ENCODE assay signal across 21 cellular contexts in the genomic region with DNA sequence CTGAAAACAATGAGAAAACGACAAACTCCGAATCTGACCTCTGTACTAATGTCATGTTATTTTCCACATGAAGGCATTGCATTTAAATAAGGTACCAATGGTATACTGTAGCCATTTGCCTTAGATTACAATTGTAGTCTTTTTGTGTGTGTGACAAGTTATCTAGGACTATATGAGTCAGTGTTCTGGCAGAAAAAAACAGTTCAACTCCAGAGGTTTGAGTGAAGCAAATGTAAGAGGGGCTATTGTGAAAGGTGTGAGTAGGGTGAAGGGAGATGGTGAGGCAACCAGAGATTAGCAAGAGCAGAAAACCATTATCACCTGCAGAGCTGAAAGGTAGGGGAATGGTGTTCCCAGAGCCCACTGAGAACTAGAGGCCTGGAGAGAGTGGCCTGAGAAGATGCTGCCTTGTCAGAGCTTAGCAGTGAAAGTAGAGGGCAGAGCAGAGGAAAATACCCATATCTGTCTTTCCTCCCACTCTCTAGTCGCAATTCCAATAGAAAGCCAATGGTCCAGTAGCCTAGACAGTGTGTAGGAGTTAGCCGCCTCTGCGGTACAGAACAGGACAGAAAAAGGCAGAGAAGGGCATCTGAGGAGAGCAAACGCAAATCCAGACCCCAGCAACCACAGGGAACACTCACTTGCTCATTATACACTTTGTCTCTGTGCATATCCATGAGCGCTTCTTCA.
DNase-seq lines count a peak whose midpoint lies in the region; ATAC-seq and TF ChIP-seq lines count a peak whose summit lies in the region.
"Had no signal": no experiment of that assay in that cellular context is flagged by ENCODE, and none has a peak within 500 bp of the region (broad histone marks: within the 10 kb centered on the region; RNA-seq: fewer than 3 reads in every experiment).

No MANE protein-coding gene starts in this region.

- no peaks in the 10 kb centered on the region for H4K20me1 ChIP-seq in smooth muscle cell (ENCODE audit: low read depth)

- intact Hi-C loops in activated CD4-positive, alpha-beta T cell treated with anti-CD3 and anti-CD28 coated beads for 36 hours (cut with DNase I, micrococcal nuclease), result loop anchor here in 1 of 2 experiments (2.0 kb wide), 1 partner anchor 112 kb away; a partner anchor contains a TSS

- H3K9ac ChIP-seq in adipocyte (ENCODE audit: low read length), result peak overlapping the region; percentile 3
- H3K9ac ChIP-seq in smooth muscle cell (ENCODE audit: low read depth), result no peak overlapping the region

- peaks cover 10% of the 10 kb centered on the region for H3F3A ChIP-seq in smooth muscle cell (ENCODE audit: low read depth)

- H2AFZ ChIP-seq in smooth muscle cell (ENCODE audit: low read depth), result no peak overlapping the region

- TF ChIP-seq CTCF in fibroblast of the aortic adventitia (IDR thresholded peaks at IDR 0.05; ENCODE audit: insufficient read depth, low read length) (no peak), smooth muscle cell (IDR thresholded peaks at IDR 0.05; ENCODE audit: borderline replicate concordance, insufficient read depth, poor library complexity, severe bottlenecking) (no peak)

- H3K9me3 ChIP-seq in adipocyte (ENCODE audit: control insufficient read depth, low read length) (no peaks in the 10 kb centered on the region), smooth muscle cell (replicated peaks; ENCODE audit: low read depth) (no peaks in the 10 kb centered on the region)
- H3K9me3 ChIP-seq: Caco-2 had no signal

- POLR2A ChIA-PET in activated CD4-positive, alpha-beta T cell treated with anti-CD3 and anti-CD28 coated beads for 36 hours (lab: Charles Lee), result no interaction called here

- H3K4me3 ChIP-seq in adipocyte (ENCODE audit: low read length), result no peak overlapping the region
- H3K4me3 ChIP-seq in fibroblast of the aortic adventitia (ENCODE audit: low read depth, low read length), result no peak overlapping the region
- H3K4me3 ChIP-seq in smooth muscle cell, result no peak overlapping the region

- peak overlapping the region; percentile 17 for H3K4me2 ChIP-seq in smooth muscle cell

- no peak overlapping the region for H3K4me3 Mint-ChIP-seq in activated CD4-positive, alpha-beta T cell treated with anti-CD3 and anti-CD28 coated beads for 36 hours
- H3K4me3 Mint-ChIP-seq: B cell; CD4-positive, CD25-positive, alpha-beta regulatory T cell had no signal

- DNase-seq in activated CD4-positive, alpha-beta T cell treated with anti-CD3 and anti-CD28 coated beads for 36 hours, result no peak
- DNase-seq in activated CD4-positive, alpha-beta T cell treated with anti-CD3 and anti-CD28 coated beads, Interleukin-2, amount 50 U/mL, for 48 hours, result no peak
- no peak for DNase-seq in adipocyte (ENCODE audit: low read depth)
- peak; percentile 61 for DNase-seq in fibroblast of the aortic adventitia (ENCODE audit: low read depth)
- no peak for DNase-seq in smooth muscle cell (lab: John Stamatoyannopoulos, UW; ENCODE audit: unreplicated experiment)
- DNase-seq in RPMI8226, result no peak
- no peak for DNase-seq in NCI-H345 (lab: John Stamatoyannopoulos, UW)
- DNase-seq: Caco-2; CD4-positive, CD25-positive, alpha-beta regulatory T cell; DMS153; H7; NCI-H1105 treated with DMSO at 0.1 percent for 48 hours; NCI-H187; NCI-H2171; NCI-H446 treated with DMSO at 0.1 percent for 48 hours; NK-92 treated with Interleukin-12 subunit alpha and Interleukin-12 subunit beta, amount 100 ng/mL, for 24 hours; OCI-M1 had no signal

- no peaks in the 10 kb centered on the region for H3K36me3 ChIP-seq in adipocyte (ENCODE audit: control insufficient read depth, insufficient read depth, low read length, severe bottlenecking)
- H3K36me3 ChIP-seq in smooth muscle cell (ENCODE audit: low read depth), result no peaks in the 10 kb centered on the region

- H3K36me3 Mint-ChIP-seq in activated CD4-positive, alpha-beta T cell treated with anti-CD3 and anti-CD28 coated beads for 36 hours (ENCODE audit: low read depth), result no peaks in the 10 kb centered on the region
- H3K36me3 Mint-ChIP-seq: CD4-positive, CD25-positive, alpha-beta regulatory T cell; IgD-negative memory B cell had no signal

- H3K27ac ChIP-seq in smooth muscle cell (ENCODE audit: low read depth), result peak overlapping the region; percentile 79
- H3K27ac ChIP-seq: 22Rv1 had no signal

- H3K79me2 ChIP-seq in smooth muscle cell (ENCODE audit: low read depth), result no peaks in the 10 kb centered on the region

- H3K27me3 ChIP-seq in adipocyte (replicated peaks; ENCODE audit: control insufficient read depth, insufficient read depth, low read length) (no peaks in the 10 kb centered on the region), smooth muscle cell (ENCODE audit: low read depth) (no peaks in the 10 kb centered on the region)

- H3K27ac Mint-ChIP-seq in activated CD4-positive, alpha-beta T cell treated with anti-CD3 and anti-CD28 coated beads for 36 hours, result peak overlapping the region; percentile 22
- H3K27ac Mint-ChIP-seq: B cell had no signal

- WGBS in smooth muscle cell (ENCODE audit: low lambda C conversion rate), result 51% methylated on average over 7 of the region's 7 CpGs

- no peaks in the 10 kb centered on the region for H3K27me3 Mint-ChIP-seq in activated CD4-positive, alpha-beta T cell treated with anti-CD3 and anti-CD28 coated beads for 36 hours
- H3K27me3 Mint-ChIP-seq: B cell; CD4-positive, CD25-positive, alpha-beta regulatory T cell had no signal

- CTCF ChIA-PET in activated CD4-positive, alpha-beta T cell treated with anti-CD3 and anti-CD28 coated beads for 36 hours (lab: Charles Lee), result no interaction called here

- ATAC-seq in activated CD4-positive, alpha-beta T cell treated with anti-CD3 and anti-CD28 coated beads for 36 hours, result no peak
- ATAC-seq in HG02678 (IDR thresholded peaks at IDR 0.05; ENCODE audit: unreplicated experiment), result no peak

- H3K4me1 ChIP-seq in adipocyte (ENCODE audit: control insufficient read depth, insufficient read depth, low read length) (peaks cover 32% of the 10 kb centered on the region), smooth muscle cell (ENCODE audit: low read depth) (peaks cover 16% of the 10 kb centered on the region)
- H3K4me1 ChIP-seq: Caco-2 had no signal

- peaks cover 3% of the 10 kb centered on the region for H3K9me3 Mint-ChIP-seq in activated CD4-positive, alpha-beta T cell treated with anti-CD3 and anti-CD28 coated beads for 36 hours (ENCODE audit: low read depth)
- H3K9me3 Mint-ChIP-seq: IgD-negative memory B cell had no signal

- H3K4me1 Mint-ChIP-seq in activated CD4-positive, alpha-beta T cell treated with anti-CD3 and anti-CD28 coated beads for 36 hours, result peaks cover 33% of the 10 kb centered on the region
- H3K4me1 Mint-ChIP-seq: CD4-positive, CD25-positive, alpha-beta regulatory T cell had no signal
